17 cellular contexts compared by ENCODE assay signal in the genomic region with DNA sequence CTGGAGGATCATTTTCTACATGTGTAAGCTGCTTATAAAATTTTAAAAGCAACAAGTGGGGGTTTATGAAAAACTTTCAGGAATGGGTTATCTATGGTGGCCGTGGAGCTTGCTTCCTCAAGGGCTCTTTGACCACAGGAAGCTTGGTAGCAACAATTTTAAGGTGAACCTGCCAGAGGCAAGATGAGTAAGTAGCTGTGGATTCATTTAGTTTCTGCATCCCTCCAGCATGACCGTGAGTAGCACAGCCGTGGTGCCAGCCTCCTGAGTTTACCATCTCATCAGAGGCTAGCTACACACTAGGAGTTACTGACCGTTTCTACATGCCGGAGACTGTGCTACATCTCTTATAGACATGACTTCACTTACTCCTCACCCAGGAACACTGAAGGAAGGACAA. TPM values are rescaled to one million over a fixed set of nuclear protein-coding genes. Genes with fewer than 3 reads are reported as not detected.
A peak's percentile ranks its signal among the peaks of the same experiment; 100 is the strongest.
DNase-seq lines count a peak whose midpoint lies in the region; ATAC-seq and TF ChIP-seq lines count a peak whose summit lies in the region.
"Had no signal": no experiment of that assay in that cellular context is flagged by ENCODE, and none has a peak within 500 bp of the region (broad histone marks: within the 10 kb centered on the region; RNA-seq: fewer than 3 reads in every experiment).

No MANE protein-coding gene starts in this region.

- intact Hi-C loops in PC-9 (cut with micrococcal nuclease; ENCODE audit: unreplicated experiment): no loop called here

- no peak overlapping the region for H3K4me2 ChIP-seq in PC-9

- H2AFZ ChIP-seq in PC-9: no peak overlapping the region

- H3K9me3 Mint-ChIP-seq in activated T-cell treated with anti-CD3 and anti-CD28 coated beads, Interleukin-2, amount 50 U/mL, for 24 hours: no peaks in the 10 kb centered on the region
- H3K9me3 Mint-ChIP-seq in chondrocyte (ENCODE audit: low read depth): no peaks in the 10 kb centered on the region
- H3K9me3 Mint-ChIP-seq: natural killer cell had no signal

- CTCF ChIA-PET in PC-9 (lab: Charles Lee): interaction anchor here (1.2 kb wide), 1 partner anchor 98 kb away, joined by 3 read pairs; no protein-coding TSS in a partner anchor

- no peak overlapping the region for H3K4me3 ChIP-seq in PC-9

- no peaks in the 10 kb centered on the region for H3K79me2 ChIP-seq in PC-9 (ENCODE audit: low read depth)

- BruUV-seq in PC-9 (replicated peaks; lab: Mats Ljungman, UMichigan): no TSS peak

- TF ChIP-seq CTCF in PC-9 (conservative IDR thresholded peaks at IDR 0.05) (no peak), chondrocyte (IDR thresholded peaks at IDR 0.05) (no peak)

- H3K4me1 ChIP-seq in PC-9 (replicated peaks; ENCODE audit: insufficient read depth): no peaks in the 10 kb centered on the region

- H3K9me2 ChIP-seq in PC-9 (ENCODE audit: insufficient read depth): no peaks in the 10 kb centered on the region

- H3K4me1 Mint-ChIP-seq in activated T-cell treated with anti-CD3 and anti-CD28 coated beads, Interleukin-2, amount 50 U/mL, for 24 hours (ENCODE audit: low read depth): no peaks in the 10 kb centered on the region
- peaks cover 46% of the 10 kb centered on the region for H3K4me1 Mint-ChIP-seq in chondrocyte (ENCODE audit: low read depth)
- H3K4me1 Mint-ChIP-seq: activated CD4-positive, alpha-beta T cell treated with anti-CD3 and anti-CD28 coated beads for 36 hours; natural killer cell had no signal

- H3K27ac Mint-ChIP-seq in activated T-cell treated with anti-CD3 and anti-CD28 coated beads, Interleukin-2, amount 50 U/mL, for 24 hours: peak overlapping the region; percentile 28
- H3K27ac Mint-ChIP-seq in chondrocyte (ENCODE audit: unreplicated experiment): peak overlapping the region; percentile 70
- H3K27ac Mint-ChIP-seq: activated CD4-positive, alpha-beta T cell treated with anti-CD3 and anti-CD28 coated beads for 36 hours; natural killer cell had no signal

- no peaks in the 10 kb centered on the region for H3K27me3 ChIP-seq in PC-9 (ENCODE audit: insufficient read depth, low read depth)

- H3K27ac ChIP-seq in PC-9: peak overlapping the region; percentile 23; the same call in 1 of the 2 replicates

- peaks cover 10% of the 10 kb centered on the region; the same call in 1 of the 2 replicates for H3F3A ChIP-seq in PC-9 (ENCODE audit: insufficient read depth, low read depth)

- DNase-seq in activated T-cell treated with anti-CD3 and anti-CD28 coated beads, Interleukin-2, amount 50 U/mL, for 24 hours: no peak
- DNase-seq in activated T-cell treated with anti-CD3 and anti-CD28 coated beads, Interleukin-2, amount 50 U/mL, for 48 hours: no peak
- DNase-seq in PC-9 (peak in 1 of 2 experiments; percentile 58), chondrocyte (ENCODE audit: low spot score) (peak; percentile 15), renal cortical epithelial cell (ENCODE audit: low read depth) (peak; percentile 49), OCI-M1 (lab: John Stamatoyannopoulos, UW) (no peak), GM19238 (ENCODE audit: insufficient read length, low spot score) (no peak)
- DNase-seq: activated CD4-positive, alpha-beta T cell treated with anti-CD3 and anti-CD28 coated beads for 36 hours; activated T-cell treated with anti-CD3 and anti-CD28 coated beads, Interleukin-2, amount 50 U/mL, for 1 hour; anterior cingulate cortex; GF-D8; natural killer cell; NCI-H2081 treated with DMSO at 0.1 percent for 48 hours; NCI-H774; Right ventricle myocardium superior had no signal

- POLR2A ChIA-PET in PC-9 (lab: Charles Lee; ENCODE audit: unreplicated experiment): interaction anchor here (0.6 kb wide), 5 partner anchors 10 to 275 kb away, joined by 3 to 4 read pairs (median 4); no protein-coding TSS in a partner anchor

- H3K27me3 Mint-ChIP-seq in activated T-cell treated with anti-CD3 and anti-CD28 coated beads, Interleukin-2, amount 50 U/mL, for 24 hours: no peaks in the 10 kb centered on the region
- no peaks in the 10 kb centered on the region for H3K27me3 Mint-ChIP-seq in chondrocyte (ENCODE audit: low read depth)
- H3K27me3 Mint-ChIP-seq: activated CD4-positive, alpha-beta T cell treated with anti-CD3 and anti-CD28 coated beads for 36 hours had no signal

- no peaks in the 10 kb centered on the region for H3K9me3 ChIP-seq in PC-9 (ENCODE audit: insufficient read depth, low read depth)

- ATAC-seq in GM18907 (IDR thresholded peaks at IDR 0.05; ENCODE audit: unreplicated experiment): no peak
- ATAC-seq: activated CD4-positive, alpha-beta T cell treated with anti-CD3 and anti-CD28 coated beads for 36 hours; natural killer cell had no signal

- no peaks in the 10 kb centered on the region for H4K20me1 ChIP-seq in PC-9 (ENCODE audit: insufficient read depth)

- H3K36me3 ChIP-seq in PC-9 (ENCODE audit: low read depth): no peaks in the 10 kb centered on the region

- no peak overlapping the region for H3K4me3 Mint-ChIP-seq in activated T-cell treated with anti-CD3 and anti-CD28 coated beads, Interleukin-2, amount 50 U/mL, for 24 hours
- no peak overlapping the region for H3K4me3 Mint-ChIP-seq in chondrocyte (ENCODE audit: unreplicated experiment)
- H3K4me3 Mint-ChIP-seq: activated CD4-positive, alpha-beta T cell treated with anti-CD3 and anti-CD28 coated beads for 36 hours; natural killer cell had no signal

- H3K36me3 Mint-ChIP-seq in activated T-cell treated with anti-CD3 and anti-CD28 coated beads, Interleukin-2, amount 50 U/mL, for 24 hours (ENCODE audit: low read depth): peaks cover 45% of the 10 kb centered on the region
- H3K36me3 Mint-ChIP-seq in chondrocyte (ENCODE audit: low read depth): peaks cover 2% of the 10 kb centered on the region
- H3K36me3 Mint-ChIP-seq: natural killer cell had no signal

RNA-seq across cellular contexts. Expression of gene PLEKHG5, which starts 30.0 kb away (rescaled TPM):
- total RNA-seq in PC-9 (2021): 11.3 and 12.6 TPM in 2 replicates
- 32.4 to 50.5 TPM (median 33.6 TPM) in 3 replicates for total RNA-seq in chondrocyte
- 22.2 and 22.6 TPM in 2 replicates for total RNA-seq in renal cortical epithelial cell

RNA-seq across cellular contexts. Expression of gene NOL9, which starts 32.8 kb away (rescaled TPM):
- total RNA-seq in PC-9 (2021) (17.6 and 28.4 TPM in 2 replicates), chondrocyte (24.0 to 32.3 TPM (median 27.0 TPM) in 3 replicates), renal cortical epithelial cell (22.9 and 31.3 TPM in 2 replicates)

RNA-seq across cellular contexts. Expression of gene TAS1R1, which starts 33.6 kb away (rescaled TPM):
- not detected in 2 replicates for total RNA-seq in PC-9 (2021)
- total RNA-seq in chondrocyte: not detected in 3 replicates
- total RNA-seq in renal cortical epithelial cell: not detected in 2 replicates
- total RNA-seq: natural killer cell; Right ventricle myocardium superior; T-helper 2 cell treated with Interferon-gamma antibody and Interleukin-4, amounts not matched to agents 100 ng/mL and 5 ng/mL, for 36 hours had no signal

RNA-seq across cellular contexts. Expression of gene TNFRSF25, which starts 55.5 kb away (rescaled TPM):
- total RNA-seq in PC-9 (2021): 12.3 and 21.1 TPM in 2 replicates
- 20.1 to 32.4 TPM (median 21.4 TPM) in 3 replicates for total RNA-seq in chondrocyte
- 3.3 and 9.7 TPM in 2 replicates for total RNA-seq in renal cortical epithelial cell

RNA-seq across cellular contexts. Expression of gene ZBTB48, which starts 58.3 kb away (rescaled TPM):
- total RNA-seq in PC-9 (2021) (17.2 and 25.5 TPM in 2 replicates), chondrocyte (19.9 to 27.4 TPM (median 23.7 TPM) in 3 replicates), renal cortical epithelial cell (19.3 and 21.2 TPM in 2 replicates)

Comparison
In these comparisons a context has a peak if more than half of its experiments do, and no peak if none do; other contexts are left out.
1. DNase-seq: peak in chondrocyte (single experiment) and renal cortical epithelial cell (single experiment); none in activated T-cell treated with anti-CD3 and anti-CD28 coated beads, Interleukin-2, amount 50 U/mL, for 24 hours (single experiment), activated T-cell treated with anti-CD3 and anti-CD28 coated beads, Interleukin-2, amount 50 U/mL, for 48 hours (0 of 2), OCI-M1 (single experiment) and GM19238 (single experiment).